ENCODE assay signal across 15 cellular contexts in the genomic region with DNA sequence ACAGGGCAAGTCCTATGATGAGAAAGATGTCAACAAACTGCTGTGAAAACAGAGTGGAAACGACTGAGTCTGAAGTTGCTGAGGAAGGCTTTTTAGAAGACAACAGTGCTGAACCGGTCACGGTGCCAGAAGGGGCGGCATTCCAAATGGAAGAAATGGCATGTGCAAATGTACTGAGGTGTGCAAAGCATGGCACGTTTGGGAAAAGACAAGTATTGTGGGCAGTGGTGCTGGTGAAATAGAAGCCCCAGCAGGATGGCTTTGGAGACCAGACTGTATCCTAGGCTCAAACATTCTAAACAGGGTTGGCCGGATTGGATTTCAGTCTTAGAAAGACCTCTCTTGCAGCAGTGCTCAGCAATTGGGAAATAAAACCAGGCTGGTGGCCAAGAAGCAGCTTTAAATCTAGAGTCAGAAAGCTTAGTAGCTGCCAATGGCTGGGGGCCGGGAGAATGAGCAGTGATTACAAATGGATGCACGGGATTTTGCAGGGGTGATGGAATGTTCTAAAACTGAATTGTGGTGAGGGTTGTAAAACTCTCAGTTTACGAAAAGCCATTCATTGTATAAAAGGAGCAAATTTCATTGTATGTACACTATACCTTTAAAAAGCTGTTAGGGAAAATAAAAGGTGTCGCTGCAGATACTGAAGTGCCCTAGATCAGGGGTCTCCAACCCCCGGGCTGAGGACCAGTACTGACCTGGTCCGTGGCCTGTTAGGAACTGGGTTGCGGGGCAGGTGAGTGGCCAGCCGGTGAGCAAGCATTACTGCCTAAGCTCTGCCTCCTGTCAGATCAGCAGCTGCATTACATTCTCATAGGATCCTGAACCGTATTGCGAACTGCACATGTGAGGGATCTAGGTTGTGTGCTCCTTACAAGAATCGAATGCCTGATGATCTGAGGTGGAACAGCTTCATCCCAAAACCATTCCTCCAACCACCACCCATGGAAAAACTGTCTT.
DNase-seq lines count a peak whose midpoint lies in the region; ATAC-seq and TF ChIP-seq lines count a peak whose summit lies in the region.
"Had no signal": no experiment of that assay in that cellular context is flagged by ENCODE, and none has a peak within 500 bp of the region (broad histone marks: within the 10 kb centered on the region; RNA-seq: fewer than 3 reads in every experiment).

No MANE protein-coding gene starts in this region.

- no TSS peak for BruUV-seq in Calu3 (replicated peaks; lab: Mats Ljungman, UMichigan)

- H3K27ac Mint-ChIP-seq in nephron progenitor cell (peak overlapping the region; percentile 53), Calu3 (ENCODE audit: unreplicated experiment) (no peak overlapping the region)
- H3K27ac Mint-ChIP-seq: activated CD8-positive, alpha-beta T cell treated with anti-CD3 and anti-CD28 coated beads, Interleukin-2, amount 10 ng/mL, durations not matched to agents 7 days and 5 days; immature natural killer cell; type B pancreatic cell had no signal

- peaks cover 2% of the 10 kb centered on the region for H3K27me3 Mint-ChIP-seq in nephron progenitor cell (ENCODE audit: low read depth, poor library complexity)
- no peaks in the 10 kb centered on the region for H3K27me3 Mint-ChIP-seq in Calu3 (ENCODE audit: unreplicated experiment)
- H3K27me3 Mint-ChIP-seq: type B pancreatic cell had no signal

- no peak for TF ChIP-seq CTCF in nephron progenitor cell (IDR thresholded peaks at IDR 0.05)
- no peak for TF ChIP-seq CTCF in Calu3 (IDR thresholded peaks at IDR 0.05; ENCODE audit: unreplicated experiment)

- CTCF ChIA-PET in Calu3 (lab: Charles Lee), result interaction anchor here (0.5 kb wide), 1 partner anchor 75 kb away, joined by 5 read pairs; no protein-coding TSS in a partner anchor

- H3K4me3 Mint-ChIP-seq in nephron progenitor cell, result no peak overlapping the region
- H3K4me3 Mint-ChIP-seq in Calu3 (ENCODE audit: low read depth, unreplicated experiment), result no peak overlapping the region
- H3K4me3 Mint-ChIP-seq: activated CD8-positive, alpha-beta T cell treated with anti-CD3 and anti-CD28 coated beads, Interleukin-2, amount 10 ng/mL, durations not matched to agents 7 days and 5 days; immature natural killer cell; type B pancreatic cell had no signal

- H3K36me3 Mint-ChIP-seq in nephron progenitor cell (ENCODE audit: low read depth) (peaks cover 30% of the 10 kb centered on the region), Calu3 (ENCODE audit: insufficient read depth, unreplicated experiment) (no peaks in the 10 kb centered on the region)

- ATAC-seq in left ventricle myocardium superior (peak; percentile 21), GM21619 (IDR thresholded peaks at IDR 0.05; ENCODE audit: unreplicated experiment) (no peak)
- ATAC-seq: activated CD8-positive, alpha-beta T cell treated with anti-CD3 and anti-CD28 coated beads, Interleukin-2, amount 10 ng/mL, durations not matched to agents 7 days and 5 days; Panc1 had no signal

- H3K9me3 Mint-ChIP-seq in nephron progenitor cell (peaks cover 5% of the 10 kb centered on the region), Calu3 (ENCODE audit: low read depth, unreplicated experiment) (peaks cover 3% of the 10 kb centered on the region)
- H3K9me3 Mint-ChIP-seq: type B pancreatic cell had no signal

- H3K4me1 Mint-ChIP-seq in nephron progenitor cell (peaks cover 70% of the 10 kb centered on the region), Calu3 (ENCODE audit: low read depth, unreplicated experiment) (no peaks in the 10 kb centered on the region)
- H3K4me1 Mint-ChIP-seq: immature natural killer cell had no signal

- intact Hi-C loops in left ventricle myocardium superior (cut with micrococcal nuclease), result no loop called here
- intact Hi-C loops in cardiac septum (cut with DNase I), result no loop called here
- intact Hi-C loops in Calu3 (cut with micrococcal nuclease; ENCODE audit: unreplicated experiment), result no loop called here

- DNase-seq in left ventricle myocardium superior (peak; percentile 36), cardiac septum (ENCODE audit: low spot score) (no peak), fibroblast of peridontal ligament (ENCODE audit: extremely low read depth) (peak; percentile 91), nephron progenitor cell (no peak), Calu3 (no peak), NCI-H1436 (lab: John Stamatoyannopoulos, UW) (no peak)
- DNase-seq in activated T-cell treated with anti-CD3 and anti-CD28 coated beads, Interleukin-2, amount 50 U/mL, for 48 hours, result no peak
- DNase-seq: activated CD8-positive, alpha-beta T cell treated with anti-CD3 and anti-CD28 coated beads, Interleukin-2, amount 10 ng/mL, durations not matched to agents 7 days and 5 days; activated effector memory CD4-positive, alpha-beta T cell treated with anti-CD3 and anti-CD28 coated beads, Interleukin-2, amount 50 U/mL, for 16 hours; effector CD4-positive, alpha-beta T cell; immature natural killer cell; stimulated activated CD4-positive, alpha-beta T cell treated with anti-CD3 and anti-CD28 coated beads, Interleukin-4, amount 100 ng/mL, for 1 hour had no signal

Comparison
In these comparisons a context has a peak if more than half of its experiments do, and no peak if none do; other contexts are left out.
1. DNase-seq: peak in left ventricle myocardium superior (single experiment) and fibroblast of peridontal ligament (single experiment); none in cardiac septum (single experiment), nephron progenitor cell (single experiment), activated T-cell treated with anti-CD3 and anti-CD28 coated beads, Interleukin-2, amount 50 U/mL, for 48 hours (0 of 2), Calu3 (single experiment) and NCI-H1436 (single experiment).